1 cellular context compared by ENCODE assay signal in the genomic region with DNA sequence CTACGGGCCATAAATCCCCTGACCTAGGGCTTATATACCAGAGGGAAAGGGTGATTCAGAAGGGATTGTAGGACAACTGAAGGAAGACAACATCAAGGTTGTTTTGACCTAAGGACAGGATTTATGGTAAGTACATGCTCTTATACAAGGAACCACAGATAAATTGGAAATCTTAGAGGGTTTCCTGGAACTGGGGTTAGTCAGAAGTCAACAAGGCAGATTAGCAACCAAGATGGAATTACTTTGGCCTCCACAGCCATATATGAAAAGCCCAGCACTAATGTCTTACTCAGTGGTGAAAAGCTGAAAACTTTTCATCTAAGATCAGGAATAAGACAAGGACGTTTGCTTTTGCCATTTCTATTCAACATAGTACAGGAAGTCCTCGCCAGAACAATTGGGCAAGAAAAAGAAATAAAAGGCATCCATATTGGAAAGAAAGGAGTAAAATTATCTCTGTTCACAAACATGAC.
TF ChIP-seq lines count a peak whose summit lies in the region.

No MANE protein-coding gene starts in this region.

TF ChIP-seq in K562, 482 proteins besides CTCF, POLR2A, EP300 and RAD21 (continued from another document and continues in another):
- TF ChIP-seq, protein P1, sequence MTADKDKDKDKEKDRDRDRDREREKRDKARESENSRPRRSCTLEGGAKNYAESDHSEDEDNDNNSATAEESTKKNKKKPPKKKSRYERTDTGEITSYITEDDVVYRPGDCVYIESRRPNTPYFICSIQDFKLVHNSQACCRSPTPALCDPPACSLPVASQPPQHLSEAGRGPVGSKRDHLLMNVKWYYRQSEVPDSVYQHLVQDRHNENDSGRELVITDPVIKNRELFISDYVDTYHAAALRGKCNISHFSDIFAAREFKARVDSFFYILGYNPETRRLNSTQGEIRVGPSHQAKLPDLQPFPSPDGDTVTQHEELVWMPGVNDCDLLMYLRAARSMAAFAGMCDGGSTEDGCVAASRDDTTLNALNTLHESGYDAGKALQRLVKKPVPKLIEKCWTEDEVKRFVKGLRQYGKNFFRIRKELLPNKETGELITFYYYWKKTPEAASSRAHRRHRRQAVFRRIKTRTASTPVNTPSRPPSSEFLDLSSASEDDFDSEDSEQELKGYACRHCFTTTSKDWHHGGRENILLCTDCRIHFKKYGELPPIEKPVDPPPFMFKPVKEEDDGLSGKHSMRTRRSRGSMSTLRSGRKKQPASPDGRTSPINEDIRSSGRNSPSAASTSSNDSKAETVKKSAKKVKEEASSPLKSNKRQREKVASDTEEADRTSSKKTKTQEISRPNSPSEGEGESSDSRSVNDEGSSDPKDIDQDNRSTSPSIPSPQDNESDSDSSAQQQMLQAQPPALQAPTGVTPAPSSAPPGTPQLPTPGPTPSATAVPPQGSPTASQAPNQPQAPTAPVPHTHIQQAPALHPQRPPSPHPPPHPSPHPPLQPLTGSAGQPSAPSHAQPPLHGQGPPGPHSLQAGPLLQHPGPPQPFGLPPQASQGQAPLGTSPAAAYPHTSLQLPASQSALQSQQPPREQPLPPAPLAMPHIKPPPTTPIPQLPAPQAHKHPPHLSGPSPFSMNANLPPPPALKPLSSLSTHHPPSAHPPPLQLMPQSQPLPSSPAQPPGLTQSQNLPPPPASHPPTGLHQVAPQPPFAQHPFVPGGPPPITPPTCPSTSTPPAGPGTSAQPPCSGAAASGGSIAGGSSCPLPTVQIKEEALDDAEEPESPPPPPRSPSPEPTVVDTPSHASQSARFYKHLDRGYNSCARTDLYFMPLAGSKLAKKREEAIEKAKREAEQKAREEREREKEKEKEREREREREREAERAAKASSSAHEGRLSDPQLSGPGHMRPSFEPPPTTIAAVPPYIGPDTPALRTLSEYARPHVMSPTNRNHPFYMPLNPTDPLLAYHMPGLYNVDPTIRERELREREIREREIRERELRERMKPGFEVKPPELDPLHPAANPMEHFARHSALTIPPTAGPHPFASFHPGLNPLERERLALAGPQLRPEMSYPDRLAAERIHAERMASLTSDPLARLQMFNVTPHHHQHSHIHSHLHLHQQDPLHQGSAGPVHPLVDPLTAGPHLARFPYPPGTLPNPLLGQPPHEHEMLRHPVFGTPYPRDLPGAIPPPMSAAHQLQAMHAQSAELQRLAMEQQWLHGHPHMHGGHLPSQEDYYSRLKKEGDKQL (CRISPR knock-in tag; IDR thresholded peaks at IDR 0.05; ENCODE audit: borderline replicate concordance), result no peak
- TF ChIP-seq TAF9B (IDR thresholded peaks at IDR 0.05; ENCODE audit: partially characterized antibody) (no peak), SIX5 (IDR thresholded peaks at IDR 0.05; ENCODE audit: borderline replicate concordance in 1 of 2, insufficient read depth in 1 of 2, low read depth in 1 of 2, low read length in 2 of 2) (no peak), SMC3 (conservative IDR thresholded peaks at IDR 0.05; ENCODE audit: insufficient read depth, low read depth, low read length) (no peak), NFIX (CRISPR knock-in tag; IDR thresholded peaks at IDR 0.05; ENCODE audit: low read depth) (no peak), ZNF232 (CRISPR knock-in tag; IDR thresholded peaks at IDR 0.05) (no peak), ZZZ3 (IDR thresholded peaks at IDR 0.05) (no peak), NFE2 (IDR thresholded peaks at IDR 0.05; ENCODE audit: low read depth) (no peak), ILK (tag; IDR thresholded peaks at IDR 0.05; ENCODE audit: borderline replicate concordance, low read depth) (no peak), ELF2 (CRISPR knock-in tag; IDR thresholded peaks at IDR 0.05) (no peak), TRIM24 (IDR thresholded peaks at IDR 0.05) (peak in 1 of 2 experiments; percentile 52; a peak in 2 of 4 replicates), ZBTB1 (CRISPR knock-in tag; IDR thresholded peaks at IDR 0.05; ENCODE audit: borderline replicate concordance, low read depth) (no peak), ETV1 (tag; conservative IDR thresholded peaks at IDR 0.05; ENCODE audit: low read depth) (no peak), RBM14 (IDR thresholded peaks at IDR 0.05; ENCODE audit: borderline replicate concordance, insufficient read depth, low read depth, low read length) (no peak), ZNF165 (CRISPR knock-in tag; IDR thresholded peaks at IDR 0.05; ENCODE audit: borderline replicate concordance) (no peak), ZEB2 (IDR thresholded peaks at IDR 0.05) (no peak), HNRNPK (IDR thresholded peaks at IDR 0.05; ENCODE audit: low read depth, low read length, poor library complexity, severe bottlenecking) (no peak), CXXC5 (CRISPR knock-in tag; IDR thresholded peaks at IDR 0.05) (peak; percentile 79), MTA2 (IDR thresholded peaks at IDR 0.05; ENCODE audit: low read depth) (no peak), SAP30 (IDR thresholded peaks at IDR 0.05; ENCODE audit: borderline replicate concordance, insufficient read depth, low read depth, low read length, poor library complexity, severe bottlenecking) (no peak), GATA2 (CRISPR knock-in tag; IDR thresholded peaks at IDR 0.05) (peak; percentile 30; the same call in 1 of the 2 replicates), CREB1 (IDR thresholded peaks at IDR 0.05) (no peak), CREB1 (CRISPR knock-in tag; IDR thresholded peaks at IDR 0.05) (no peak), SMARCA5 (IDR thresholded peaks at IDR 0.05) (no peak), ZNF77 (CRISPR knock-in tag; IDR thresholded peaks at IDR 0.05) (no peak), DDX20 (tag; IDR thresholded peaks at IDR 0.05; ENCODE audit: low read depth) (peak; percentile 83), NUFIP1 (IDR thresholded peaks at IDR 0.05; ENCODE audit: partially characterized antibody) (no peak)
- TF ChIP-seq, protein P2, sequence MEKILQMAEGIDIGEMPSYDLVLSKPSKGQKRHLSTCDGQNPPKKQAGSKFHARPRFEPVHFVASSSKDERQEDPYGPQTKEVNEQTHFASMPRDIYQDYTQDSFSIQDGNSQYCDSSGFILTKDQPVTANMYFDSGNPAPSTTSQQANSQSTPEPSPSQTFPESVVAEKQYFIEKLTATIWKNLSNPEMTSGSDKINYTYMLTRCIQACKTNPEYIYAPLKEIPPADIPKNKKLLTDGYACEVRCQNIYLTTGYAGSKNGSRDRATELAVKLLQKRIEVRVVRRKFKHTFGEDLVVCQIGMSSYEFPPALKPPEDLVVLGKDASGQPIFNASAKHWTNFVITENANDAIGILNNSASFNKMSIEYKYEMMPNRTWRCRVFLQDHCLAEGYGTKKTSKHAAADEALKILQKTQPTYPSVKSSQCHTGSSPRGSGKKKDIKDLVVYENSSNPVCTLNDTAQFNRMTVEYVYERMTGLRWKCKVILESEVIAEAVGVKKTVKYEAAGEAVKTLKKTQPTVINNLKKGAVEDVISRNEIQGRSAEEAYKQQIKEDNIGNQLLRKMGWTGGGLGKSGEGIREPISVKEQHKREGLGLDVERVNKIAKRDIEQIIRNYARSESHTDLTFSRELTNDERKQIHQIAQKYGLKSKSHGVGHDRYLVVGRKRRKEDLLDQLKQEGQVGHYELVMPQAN (IDR thresholded peaks at IDR 0.05; ENCODE audit: borderline replicate concordance), result no peak
- TF ChIP-seq, protein P3, sequence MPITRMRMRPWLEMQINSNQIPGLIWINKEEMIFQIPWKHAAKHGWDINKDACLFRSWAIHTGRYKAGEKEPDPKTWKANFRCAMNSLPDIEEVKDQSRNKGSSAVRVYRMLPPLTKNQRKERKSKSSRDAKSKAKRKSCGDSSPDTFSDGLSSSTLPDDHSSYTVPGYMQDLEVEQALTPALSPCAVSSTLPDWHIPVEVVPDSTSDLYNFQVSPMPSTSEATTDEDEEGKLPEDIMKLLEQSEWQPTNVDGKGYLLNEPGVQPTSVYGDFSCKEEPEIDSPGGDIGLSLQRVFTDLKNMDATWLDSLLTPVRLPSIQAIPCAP (CRISPR knock-in tag; IDR thresholded peaks at IDR 0.05; ENCODE audit: borderline replicate concordance), result no peak
- TF ChIP-seq, protein P4, sequence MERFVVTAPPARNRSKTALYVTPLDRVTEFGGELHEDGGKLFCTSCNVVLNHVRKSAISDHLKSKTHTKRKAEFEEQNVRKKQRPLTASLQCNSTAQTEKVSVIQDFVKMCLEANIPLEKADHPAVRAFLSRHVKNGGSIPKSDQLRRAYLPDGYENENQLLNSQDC (CRISPR knock-in tag; IDR thresholded peaks at IDR 0.05), result no peak
- TF ChIP-seq, protein P5, sequence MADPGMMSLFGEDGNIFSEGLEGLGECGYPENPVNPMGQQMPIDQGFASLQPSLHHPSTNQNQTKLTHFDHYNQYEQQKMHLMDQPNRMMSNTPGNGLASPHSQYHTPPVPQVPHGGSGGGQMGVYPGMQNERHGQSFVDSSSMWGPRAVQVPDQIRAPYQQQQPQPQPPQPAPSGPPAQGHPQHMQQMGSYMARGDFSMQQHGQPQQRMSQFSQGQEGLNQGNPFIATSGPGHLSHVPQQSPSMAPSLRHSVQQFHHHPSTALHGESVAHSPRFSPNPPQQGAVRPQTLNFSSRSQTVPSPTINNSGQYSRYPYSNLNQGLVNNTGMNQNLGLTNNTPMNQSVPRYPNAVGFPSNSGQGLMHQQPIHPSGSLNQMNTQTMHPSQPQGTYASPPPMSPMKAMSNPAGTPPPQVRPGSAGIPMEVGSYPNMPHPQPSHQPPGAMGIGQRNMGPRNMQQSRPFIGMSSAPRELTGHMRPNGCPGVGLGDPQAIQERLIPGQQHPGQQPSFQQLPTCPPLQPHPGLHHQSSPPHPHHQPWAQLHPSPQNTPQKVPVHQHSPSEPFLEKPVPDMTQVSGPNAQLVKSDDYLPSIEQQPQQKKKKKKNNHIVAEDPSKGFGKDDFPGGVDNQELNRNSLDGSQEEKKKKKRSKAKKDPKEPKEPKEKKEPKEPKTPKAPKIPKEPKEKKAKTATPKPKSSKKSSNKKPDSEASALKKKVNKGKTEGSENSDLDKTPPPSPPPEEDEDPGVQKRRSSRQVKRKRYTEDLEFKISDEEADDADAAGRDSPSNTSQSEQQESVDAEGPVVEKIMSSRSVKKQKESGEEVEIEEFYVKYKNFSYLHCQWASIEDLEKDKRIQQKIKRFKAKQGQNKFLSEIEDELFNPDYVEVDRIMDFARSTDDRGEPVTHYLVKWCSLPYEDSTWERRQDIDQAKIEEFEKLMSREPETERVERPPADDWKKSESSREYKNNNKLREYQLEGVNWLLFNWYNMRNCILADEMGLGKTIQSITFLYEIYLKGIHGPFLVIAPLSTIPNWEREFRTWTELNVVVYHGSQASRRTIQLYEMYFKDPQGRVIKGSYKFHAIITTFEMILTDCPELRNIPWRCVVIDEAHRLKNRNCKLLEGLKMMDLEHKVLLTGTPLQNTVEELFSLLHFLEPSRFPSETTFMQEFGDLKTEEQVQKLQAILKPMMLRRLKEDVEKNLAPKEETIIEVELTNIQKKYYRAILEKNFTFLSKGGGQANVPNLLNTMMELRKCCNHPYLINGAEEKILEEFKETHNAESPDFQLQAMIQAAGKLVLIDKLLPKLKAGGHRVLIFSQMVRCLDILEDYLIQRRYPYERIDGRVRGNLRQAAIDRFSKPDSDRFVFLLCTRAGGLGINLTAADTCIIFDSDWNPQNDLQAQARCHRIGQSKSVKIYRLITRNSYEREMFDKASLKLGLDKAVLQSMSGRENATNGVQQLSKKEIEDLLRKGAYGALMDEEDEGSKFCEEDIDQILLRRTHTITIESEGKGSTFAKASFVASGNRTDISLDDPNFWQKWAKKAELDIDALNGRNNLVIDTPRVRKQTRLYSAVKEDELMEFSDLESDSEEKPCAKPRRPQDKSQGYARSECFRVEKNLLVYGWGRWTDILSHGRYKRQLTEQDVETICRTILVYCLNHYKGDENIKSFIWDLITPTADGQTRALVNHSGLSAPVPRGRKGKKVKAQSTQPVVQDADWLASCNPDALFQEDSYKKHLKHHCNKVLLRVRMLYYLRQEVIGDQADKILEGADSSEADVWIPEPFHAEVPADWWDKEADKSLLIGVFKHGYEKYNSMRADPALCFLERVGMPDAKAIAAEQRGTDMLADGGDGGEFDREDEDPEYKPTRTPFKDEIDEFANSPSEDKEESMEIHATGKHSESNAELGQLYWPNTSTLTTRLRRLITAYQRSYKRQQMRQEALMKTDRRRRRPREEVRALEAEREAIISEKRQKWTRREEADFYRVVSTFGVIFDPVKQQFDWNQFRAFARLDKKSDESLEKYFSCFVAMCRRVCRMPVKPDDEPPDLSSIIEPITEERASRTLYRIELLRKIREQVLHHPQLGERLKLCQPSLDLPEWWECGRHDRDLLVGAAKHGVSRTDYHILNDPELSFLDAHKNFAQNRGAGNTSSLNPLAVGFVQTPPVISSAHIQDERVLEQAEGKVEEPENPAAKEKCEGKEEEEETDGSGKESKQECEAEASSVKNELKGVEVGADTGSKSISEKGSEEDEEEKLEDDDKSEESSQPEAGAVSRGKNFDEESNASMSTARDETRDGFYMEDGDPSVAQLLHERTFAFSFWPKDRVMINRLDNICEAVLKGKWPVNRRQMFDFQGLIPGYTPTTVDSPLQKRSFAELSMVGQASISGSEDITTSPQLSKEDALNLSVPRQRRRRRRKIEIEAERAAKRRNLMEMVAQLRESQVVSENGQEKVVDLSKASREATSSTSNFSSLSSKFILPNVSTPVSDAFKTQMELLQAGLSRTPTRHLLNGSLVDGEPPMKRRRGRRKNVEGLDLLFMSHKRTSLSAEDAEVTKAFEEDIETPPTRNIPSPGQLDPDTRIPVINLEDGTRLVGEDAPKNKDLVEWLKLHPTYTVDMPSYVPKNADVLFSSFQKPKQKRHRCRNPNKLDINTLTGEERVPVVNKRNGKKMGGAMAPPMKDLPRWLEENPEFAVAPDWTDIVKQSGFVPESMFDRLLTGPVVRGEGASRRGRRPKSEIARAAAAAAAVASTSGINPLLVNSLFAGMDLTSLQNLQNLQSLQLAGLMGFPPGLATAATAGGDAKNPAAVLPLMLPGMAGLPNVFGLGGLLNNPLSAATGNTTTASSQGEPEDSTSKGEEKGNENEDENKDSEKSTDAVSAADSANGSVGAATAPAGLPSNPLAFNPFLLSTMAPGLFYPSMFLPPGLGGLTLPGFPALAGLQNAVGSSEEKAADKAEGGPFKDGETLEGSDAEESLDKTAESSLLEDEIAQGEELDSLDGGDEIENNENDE (IDR thresholded peaks at IDR 0.05; ENCODE audit: low read depth, low read length), result no peak
- TF ChIP-seq, protein P6, sequence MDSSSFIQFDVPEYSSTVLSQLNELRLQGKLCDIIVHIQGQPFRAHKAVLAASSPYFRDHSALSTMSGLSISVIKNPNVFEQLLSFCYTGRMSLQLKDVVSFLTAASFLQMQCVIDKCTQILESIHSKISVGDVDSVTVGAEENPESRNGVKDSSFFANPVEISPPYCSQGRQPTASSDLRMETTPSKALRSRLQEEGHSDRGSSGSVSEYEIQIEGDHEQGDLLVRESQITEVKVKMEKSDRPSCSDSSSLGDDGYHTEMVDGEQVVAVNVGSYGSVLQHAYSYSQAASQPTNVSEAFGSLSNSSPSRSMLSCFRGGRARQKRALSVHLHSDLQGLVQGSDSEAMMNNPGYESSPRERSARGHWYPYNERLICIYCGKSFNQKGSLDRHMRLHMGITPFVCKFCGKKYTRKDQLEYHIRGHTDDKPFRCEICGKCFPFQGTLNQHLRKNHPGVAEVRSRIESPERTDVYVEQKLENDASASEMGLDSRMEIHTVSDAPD (CRISPR knock-in tag; IDR thresholded peaks at IDR 0.05), result no peak
- TF ChIP-seq, protein P7, sequence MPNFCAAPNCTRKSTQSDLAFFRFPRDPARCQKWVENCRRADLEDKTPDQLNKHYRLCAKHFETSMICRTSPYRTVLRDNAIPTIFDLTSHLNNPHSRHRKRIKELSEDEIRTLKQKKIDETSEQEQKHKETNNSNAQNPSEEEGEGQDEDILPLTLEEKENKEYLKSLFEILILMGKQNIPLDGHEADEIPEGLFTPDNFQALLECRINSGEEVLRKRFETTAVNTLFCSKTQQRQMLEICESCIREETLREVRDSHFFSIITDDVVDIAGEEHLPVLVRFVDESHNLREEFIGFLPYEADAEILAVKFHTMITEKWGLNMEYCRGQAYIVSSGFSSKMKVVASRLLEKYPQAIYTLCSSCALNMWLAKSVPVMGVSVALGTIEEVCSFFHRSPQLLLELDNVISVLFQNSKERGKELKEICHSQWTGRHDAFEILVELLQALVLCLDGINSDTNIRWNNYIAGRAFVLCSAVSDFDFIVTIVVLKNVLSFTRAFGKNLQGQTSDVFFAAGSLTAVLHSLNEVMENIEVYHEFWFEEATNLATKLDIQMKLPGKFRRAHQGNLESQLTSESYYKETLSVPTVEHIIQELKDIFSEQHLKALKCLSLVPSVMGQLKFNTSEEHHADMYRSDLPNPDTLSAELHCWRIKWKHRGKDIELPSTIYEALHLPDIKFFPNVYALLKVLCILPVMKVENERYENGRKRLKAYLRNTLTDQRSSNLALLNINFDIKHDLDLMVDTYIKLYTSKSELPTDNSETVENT (CRISPR knock-in tag; IDR thresholded peaks at IDR 0.05), result no peak
